In genomic region chr12:95380997-95381786, GRCh38 we compare ENCODE assay signal across 25 cellular contexts.
A peak's percentile ranks its signal among the peaks of the same experiment; 100 is the strongest.
DNase-seq lines count a peak whose midpoint lies in the region; ATAC-seq and TF ChIP-seq lines count a peak whose summit lies in the region.
"Had no signal": no experiment of that assay in that cellular context is flagged by ENCODE, and none has a peak within 500 bp of the region (broad histone marks: within the 10 kb centered on the region; RNA-seq: fewer than 3 reads in every experiment).

No MANE protein-coding gene starts in this region.

- no peaks in the 10 kb centered on the region for H3K9me3 Mint-ChIP-seq in chondrocyte (ENCODE audit: low read depth)
- H3K9me3 Mint-ChIP-seq: activated CD4-positive, alpha-beta T cell treated with anti-CD3 and anti-CD28 coated beads, Interleukin-2, amount 10 ng/mL, durations not matched to agents 24 days and 14 days; activated T-cell treated with anti-CD3 and anti-CD28 coated beads, Interleukin-2, amount 50 U/mL, for 4 hours; H9; stimulated activated effector memory CD8-positive, alpha-beta T cell treated with anti-CD3 and anti-CD28 coated beads, Interleukin-12 subunit alpha, Interleukin-12 subunit beta, amount 100 ng/mL, for 72 hours; T-helper 2 cell treated with Interferon-gamma antibody and Interleukin-4, amounts not matched to agents 5 μg/mL and 100 μg/mL, for 36 hours had no signal

- H3K4me1 Mint-ChIP-seq in chondrocyte (ENCODE audit: low read depth), result peaks cover 22% of the 10 kb centered on the region
- H3K4me1 Mint-ChIP-seq: H9; stimulated activated effector memory CD8-positive, alpha-beta T cell treated with anti-CD3 and anti-CD28 coated beads, Interleukin-12 subunit alpha, Interleukin-12 subunit beta, amount 100 ng/mL, for 72 hours had no signal

- ATAC-seq in GM19395 (IDR thresholded peaks at IDR 0.05; ENCODE audit: unreplicated experiment), result no peak
- ATAC-seq: activated T-cell treated with anti-CD3 and anti-CD28 coated beads, Interleukin-2, amount 50 U/mL, for 4 hours; foreskin keratinocyte; left cardiac atrium; stimulated activated effector memory CD8-positive, alpha-beta T cell treated with anti-CD3 and anti-CD28 coated beads, Interleukin-12 subunit alpha, Interleukin-12 subunit beta, amount 100 ng/mL, for 72 hours had no signal

- no peaks in the 10 kb centered on the region for H3K9me3 ChIP-seq in stomach
- no peaks in the 10 kb centered on the region for H3K9me3 ChIP-seq in testis
- H3K9me3 ChIP-seq: neutrophil had no signal

- TF ChIP-seq POLR2A in stomach (IDR thresholded peaks at IDR 0.05) (no peak), testis (IDR thresholded peaks at IDR 0.05) (no peak)

- TF ChIP-seq CTCF in chondrocyte (IDR thresholded peaks at IDR 0.05) (no peak), stomach (IDR thresholded peaks at IDR 0.05) (no peak), testis (IDR thresholded peaks at IDR 0.05) (no peak)

- no peaks in the 10 kb centered on the region for H3K27me3 Mint-ChIP-seq in chondrocyte (ENCODE audit: low read depth)
- H3K27me3 Mint-ChIP-seq: activated CD4-positive, alpha-beta T cell treated with anti-CD3 and anti-CD28 coated beads, Interleukin-2, amount 10 ng/mL, durations not matched to agents 24 days and 14 days had no signal

- DNase-seq in EH (ENCODE audit: low read depth) (peak; percentile 42), chondrocyte (ENCODE audit: low spot score) (no peak), iris pigment epithelial cell (ENCODE audit: low read depth) (peak; percentile 38), stomach (no peak), NCI-H526 treated with DMSO at 0.1 percent for 48 hours (lab: John Stamatoyannopoulos, UW) (no peak), anterior cingulate cortex (lab: John Stamatoyannopoulos, UW) (no peak), testis (no peak)
- DNase-seq: activated CD4-positive, alpha-beta T cell treated with anti-CD3 and anti-CD28 coated beads, Interleukin-2, amount 10 ng/mL, durations not matched to agents 24 days and 14 days; activated naive CD4-positive, alpha-beta T cell; activated T-cell treated with anti-CD3 and anti-CD28 coated beads, Interleukin-2, amount 50 U/mL, for 4 hours; amygdala; DMS53; foreskin keratinocyte; H9; left cardiac atrium; NCI-H1694; stimulated activated CD4-positive, alpha-beta T cell treated with anti-CD3 and anti-CD28 coated beads, Interleukin-2, amount 100 ng/mL, for 24 hours had no signal

- H3K27me3 ChIP-seq in stomach (no peaks in the 10 kb centered on the region), testis (no peaks in the 10 kb centered on the region)
- H3K27me3 ChIP-seq: cardiac muscle cell, neutrophil had no signal

- peak overlapping the region in 3 of 4 donors; percentile 16 to 25 (median 19) for H3K4me3 ChIP-seq in stomach
- H3K4me3 ChIP-seq in testis, result no peak overlapping the region
- H3K4me3 ChIP-seq: cardiac muscle cell, smooth muscle cell had no signal

- no peak for TF ChIP-seq EP300 in stomach (IDR thresholded peaks at IDR 0.05)

- WGBS in stomach, 5 donors, result 75 to 90% (median 87%) methylated on average over 5 of the region's 5 CpGs
- 62 to 73% methylated on average over 5 of the region's 5 CpGs for WGBS in testis, 2 donors

- H3K4me3 Mint-ChIP-seq in chondrocyte (ENCODE audit: unreplicated experiment), result no peak overlapping the region
- H3K4me3 Mint-ChIP-seq: activated CD4-positive, alpha-beta T cell treated with anti-CD3 and anti-CD28 coated beads, Interleukin-2, amount 10 ng/mL, durations not matched to agents 24 days and 14 days; activated T-cell treated with anti-CD3 and anti-CD28 coated beads, Interleukin-2, amount 50 U/mL, for 4 hours; H9; stimulated activated effector memory CD8-positive, alpha-beta T cell treated with anti-CD3 and anti-CD28 coated beads, Interleukin-12 subunit alpha, Interleukin-12 subunit beta, amount 100 ng/mL, for 72 hours; T-helper 2 cell treated with Interferon-gamma antibody and Interleukin-4, amounts not matched to agents 5 μg/mL and 100 μg/mL, for 36 hours had no signal

- H3K36me3 ChIP-seq in stomach, result no peaks in the 10 kb centered on the region
- H3K36me3 ChIP-seq in testis (ENCODE audit: low read depth, missing control alignments), result no peaks in the 10 kb centered on the region
- H3K36me3 ChIP-seq: cardiac muscle cell, neutrophil had no signal

- H3K27ac Mint-ChIP-seq in chondrocyte (ENCODE audit: unreplicated experiment), result peak overlapping the region; percentile 45
- H3K27ac Mint-ChIP-seq: activated CD4-positive, alpha-beta T cell treated with anti-CD3 and anti-CD28 coated beads, Interleukin-2, amount 10 ng/mL, durations not matched to agents 24 days and 14 days; H9; stimulated activated effector memory CD8-positive, alpha-beta T cell treated with anti-CD3 and anti-CD28 coated beads, Interleukin-12 subunit alpha, Interleukin-12 subunit beta, amount 100 ng/mL, for 72 hours; T-helper 2 cell treated with Interferon-gamma antibody and Interleukin-4, amounts not matched to agents 5 μg/mL and 100 μg/mL, for 36 hours had no signal

- intact Hi-C loops in stomach (cut with DNase I; ENCODE audit: low total_unique reads), result no loop called here
- intact Hi-C loops in testis (cut with DNase I; ENCODE audit: low total_unique reads), result no loop called here

- no peaks in the 10 kb centered on the region for H3K36me3 Mint-ChIP-seq in chondrocyte (ENCODE audit: low read depth)

- H3K4me1 ChIP-seq in stomach, result peaks cover 0 to 20% (median 8%) of the 10 kb centered on the region in 4 donors
- peaks cover 4% of the 10 kb centered on the region for H3K4me1 ChIP-seq in testis

- H3K27ac ChIP-seq in stomach (peak overlapping the region in 3 of 5 donors; percentile 10 to 71 (median 48)), testis (no peak overlapping the region)
- H3K27ac ChIP-seq: cardiac muscle cell, foreskin keratinocyte, KMS-11, neutrophil, VCaP had no signal

Comparison
In these comparisons a context has a peak if more than half of its experiments do, and no peak if none do; other contexts are left out.
1. DNase-seq: peak in EH (single experiment) and iris pigment epithelial cell (single experiment); none in chondrocyte (single experiment), stomach (single experiment), NCI-H526 treated with DMSO at 0.1 percent for 48 hours (single experiment), anterior cingulate cortex (0 of 58) and testis (single experiment).
2. H3K27ac ChIP-seq: peak in stomach (3 of 5); none in testis (0 of 2).
3. H3K4me3 ChIP-seq: peak in stomach (3 of 4); none in testis (0 of 2).